11 cellular contexts compared by ENCODE assay signal in genomic region chr7:12434012-12434642, GRCh38. TPM values are rescaled to one million over a fixed set of nuclear protein-coding genes. Genes with fewer than 3 reads are reported as not detected.
DNase-seq lines count a peak whose midpoint lies in the region; TF ChIP-seq lines count a peak whose summit lies in the region.
"Had no signal": no experiment of that assay in that cellular context is flagged by ENCODE, and none has a peak within 500 bp of the region (broad histone marks: within the 10 kb centered on the region; RNA-seq: fewer than 3 reads in every experiment).

No MANE protein-coding gene starts in this region.

- peaks cover 9% of the 10 kb centered on the region for H3K4me1 Mint-ChIP-seq in MCF 10A (ENCODE audit: insufficient read depth, unreplicated experiment)
- H3K4me1 Mint-ChIP-seq: stimulated activated naive CD8-positive, alpha-beta T cell treated with anti-CD3 and anti-CD28 coated beads, Interleukin-15, amount 100 ng/mL, for 72 hours had no signal

- H4K20me1 ChIP-seq in smooth muscle cell (ENCODE audit: low read depth) = no peaks in the 10 kb centered on the region

- H3K36me3 Mint-ChIP-seq in MCF 10A (ENCODE audit: insufficient read depth, unreplicated experiment) = no peaks in the 10 kb centered on the region

- H3K4me3 ChIP-seq in breast epithelium (no peak overlapping the region), brain microvascular endothelial cell (ENCODE audit: low read depth, low read length) (no peak overlapping the region), smooth muscle cell (no peak overlapping the region)

- no peak overlapping the region for H3K27ac Mint-ChIP-seq in MCF 10A (ENCODE audit: low read depth, unreplicated experiment)
- H3K27ac Mint-ChIP-seq: stimulated activated naive CD8-positive, alpha-beta T cell treated with anti-CD3 and anti-CD28 coated beads, Interleukin-15, amount 100 ng/mL, for 72 hours had no signal

- no peaks in the 10 kb centered on the region for H3K9me3 Mint-ChIP-seq in MCF 10A (ENCODE audit: unreplicated experiment)
- H3K9me3 Mint-ChIP-seq: stimulated activated naive CD8-positive, alpha-beta T cell treated with anti-CD3 and anti-CD28 coated beads, Interleukin-15, amount 100 ng/mL, for 72 hours had no signal

- H3K27me3 ChIP-seq in breast epithelium (no peaks in the 10 kb centered on the region), brain microvascular endothelial cell (replicated peaks) (no peaks in the 10 kb centered on the region), smooth muscle cell (ENCODE audit: low read depth) (no peaks in the 10 kb centered on the region)

- no peaks in the 10 kb centered on the region for H3K27me3 Mint-ChIP-seq in MCF 10A (ENCODE audit: insufficient read depth, unreplicated experiment)

- TF ChIP-seq POLR2A in breast epithelium (IDR thresholded peaks at IDR 0.05) = no peak

- DNase-seq in MCF 10A (ENCODE audit: unreplicated experiment) = no peak
- no peak for DNase-seq in breast epithelium (ENCODE audit: low spot score in 2 of 2)
- peak; percentile 21 for DNase-seq in HT-29 (ENCODE audit: low spot score)
- no peak for DNase-seq in brain microvascular endothelial cell
- no peak for DNase-seq in smooth muscle cell (lab: John Stamatoyannopoulos, UW; ENCODE audit: unreplicated experiment)
- DNase-seq in SIG-M5 treated with dmso at 0.1 percent for 504 hours (lab: John Stamatoyannopoulos, UW; ENCODE audit: unreplicated experiment) = no peak
- no peak for DNase-seq in NCI-H510A (lab: John Stamatoyannopoulos, UW)
- DNase-seq in NCI-H128 (lab: John Stamatoyannopoulos, UW; ENCODE audit: unreplicated experiment) = no peak
- DNase-seq: activated CD8-positive, alpha-beta memory T cell treated with anti-CD3 and anti-CD28 coated beads, Interleukin-2, amount 50 U/mL, for 48 hours; posterior cingulate gyrus; stimulated activated naive CD8-positive, alpha-beta T cell treated with anti-CD3 and anti-CD28 coated beads, Interleukin-15, amount 100 ng/mL, for 72 hours had no signal

- in situ Hi-C loops in brain microvascular endothelial cell (cut with HindIII; ENCODE audit: low pct_ligation_motif_present, low sequenced_read_pairs) = no loop called here

- H3K4me2 ChIP-seq in smooth muscle cell = no peak overlapping the region

- no peak overlapping the region for H2AFZ ChIP-seq in smooth muscle cell (ENCODE audit: low read depth)

- H3K9me3 ChIP-seq in breast epithelium (no peaks in the 10 kb centered on the region), smooth muscle cell (replicated peaks; ENCODE audit: low read depth) (no peaks in the 10 kb centered on the region)

- TF ChIP-seq CTCF in MCF 10A (IDR thresholded peaks at IDR 0.05; ENCODE audit: unreplicated experiment) = peak; percentile 40
- TF ChIP-seq CTCF in breast epithelium (IDR thresholded peaks at IDR 0.05) = no peak
- peak; percentile 40 for TF ChIP-seq CTCF in brain microvascular endothelial cell (IDR thresholded peaks at IDR 0.05; ENCODE audit: low read depth, low read length, missing control alignments)
- TF ChIP-seq CTCF in smooth muscle cell (IDR thresholded peaks at IDR 0.05; ENCODE audit: borderline replicate concordance, insufficient read depth, poor library complexity, severe bottlenecking) = peak; percentile 52

- H3K36me3 ChIP-seq in breast epithelium (no peaks in the 10 kb centered on the region), brain microvascular endothelial cell (replicated peaks) (no peaks in the 10 kb centered on the region), smooth muscle cell (ENCODE audit: low read depth) (no peaks in the 10 kb centered on the region)

- intact Hi-C loops in MCF 10A (cut with micrococcal nuclease) (loop anchor here (2.0 to 10.0 kb wide), 2 partner anchors 49 to 57 kb away; no protein-coding TSS in a partner anchor), breast epithelium (cut with DNase I; ENCODE audit: low total_unique reads) (no loop called here)

- no peaks in the 10 kb centered on the region for H3F3A ChIP-seq in smooth muscle cell (ENCODE audit: low read depth)

- H3K9ac ChIP-seq in smooth muscle cell (ENCODE audit: low read depth) = no peak overlapping the region

- POLR2A ChIA-PET in MCF 10A (lab: Yijun Ruan, JAX) = interaction anchor here (1.0 to 1.4 kb wide), 2 partner anchors 10 to 31 kb away, joined by 3 to 5 read pairs; partner anchors contain the start of gene VWDE

- H3K4me3 Mint-ChIP-seq in MCF 10A (ENCODE audit: unreplicated experiment) = no peak overlapping the region
- H3K4me3 Mint-ChIP-seq: stimulated activated naive CD8-positive, alpha-beta T cell treated with anti-CD3 and anti-CD28 coated beads, Interleukin-15, amount 100 ng/mL, for 72 hours had no signal

- H3K27ac ChIP-seq in breast epithelium (no peak overlapping the region), brain microvascular endothelial cell (no peak overlapping the region), smooth muscle cell (ENCODE audit: low read depth) (no peak overlapping the region)

- H3K4me1 ChIP-seq in breast epithelium (no peaks in the 10 kb centered on the region), smooth muscle cell (ENCODE audit: low read depth) (no peaks in the 10 kb centered on the region)

- H3K79me2 ChIP-seq in smooth muscle cell (ENCODE audit: low read depth) = no peaks in the 10 kb centered on the region

- CTCF ChIA-PET in MCF 10A (lab: Yijun Ruan, JAX) = interaction anchor here (0.6 to 2.0 kb wide), 16 partner anchors 10 to 61 kb away, joined by 3 to 20 read pairs (median 5); partner anchors contain the start of gene VWDE

- BruUV-seq in MCF 10A (replicated peaks; lab: Mats Ljungman, UMichigan) = no TSS peak

RNA-seq across cellular contexts. Expression of gene VWDE, which starts 30.5 kb away (rescaled TPM):
- total RNA-seq in MCF 10A (2022) (3.0 and 3.1 TPM in 2 replicates), breast epithelium (10 to 100 TPM in 1 of 3 donors, 1 to 10 TPM in 1, not detected in 1; 8.8 to 17.0 TPM), smooth muscle cell (0.13 and 0.49 TPM in 2 replicates)
- total RNA-seq in HT-29 (2014; rRNA removed; shearing (Covaris generic)) = not detected in 2 replicates
- polyA plus RNA-seq in smooth muscle cell = not detected in 2 replicates

Comparison
In these comparisons a context has a peak if more than half of its experiments do, and no peak if none do; other contexts are left out.
1. CTCF ChIP-seq: peak in MCF 10A (single experiment), brain microvascular endothelial cell (single experiment) and smooth muscle cell (single experiment); none in breast epithelium (0 of 3).